21 cellular contexts compared by ENCODE assay signal in the genomic region with DNA sequence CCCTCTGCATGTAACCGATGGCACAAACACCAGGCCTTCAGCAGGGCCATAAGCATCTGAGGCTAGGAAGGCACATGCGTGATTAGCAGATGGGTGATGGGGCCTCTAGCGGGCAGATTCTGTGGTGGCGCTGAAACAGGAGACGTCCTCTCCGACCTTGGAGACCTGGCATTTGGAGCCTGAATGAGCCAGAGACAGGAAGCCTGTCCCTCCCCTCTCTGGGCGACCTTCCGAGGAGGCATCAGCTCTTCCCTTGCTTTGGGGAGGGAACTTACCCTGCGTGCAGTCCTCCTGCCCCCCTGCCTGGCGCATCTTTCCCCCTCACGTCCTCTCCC.
DNase-seq lines count a peak whose midpoint lies in the region; ATAC-seq, FAIRE-seq and TF ChIP-seq lines count a peak whose summit lies in the region.
"Had no signal": no experiment of that assay in that cellular context is flagged by ENCODE, and none has a peak within 500 bp of the region (broad histone marks: within the 10 kb centered on the region; RNA-seq: fewer than 3 reads in every experiment).

No MANE protein-coding gene starts in this region.

- H3K23me2 ChIP-seq in H9 (ENCODE audit: insufficient read length, low read depth, low read length, poor library complexity, severe bottlenecking) (no peaks in the 10 kb centered on the region), H1 (ENCODE audit: low read depth, low read length) (no peaks in the 10 kb centered on the region)

- CTCF ChIA-PET in H1 (lab: Charles Lee; ENCODE audit: partially characterized antibody), result interaction anchor here (0.9 to 11.3 kb wide), 4 partner anchors 9 to 164 kb away, joined by 3 to 107 read pairs (median 36); no protein-coding TSS in a partner anchor

- H3K56ac ChIP-seq in H9 (ENCODE audit: insufficient read length, low read depth, low read length) (no peak overlapping the region), H1 (replicated peaks; ENCODE audit: insufficient read length, low read depth, low read length) (no peak overlapping the region)

- no peak overlapping the region for H2BK12ac ChIP-seq in H9 (ENCODE audit: insufficient read length, low read depth, low read length)
- H2BK12ac ChIP-seq in H1 (ENCODE audit: low read depth, low read length), result no peak overlapping the region

- DNase-seq in natural killer cell treated with Interleukin-12 subunit alpha and Interleukin-12 subunit beta and Interleukin-15 and Interleukin-18, amount 100 ng/mL, for 72 hours (ENCODE audit: low spot score), result peak; percentile 38
- DNase-seq in natural killer cell (no peak), H9 (peak; percentile 26), H1 (ENCODE audit: low read depth in 1 of 2, low spot score in 2 of 2) (no peak), pons (ENCODE audit: low spot score) (peak; percentile 8), NCI-H1436 treated with DMSO at 0.1 percent for 48 hours (lab: John Stamatoyannopoulos, UW) (no peak), foreskin fibroblast (no peak)
- DNase-seq in central memory CD4-positive, alpha-beta T cell, result no peak
- DNase-seq: AML-193; Caco-2; CD4-positive, alpha-beta T cell; GOT3; HCEC 1CT; IMR-90; KBM-7 had no signal

- no peak overlapping the region for H2BK5ac ChIP-seq in H9 (ENCODE audit: insufficient read length, low read length)
- H2BK5ac ChIP-seq in H1 (ENCODE audit: low read depth, low read length), result no peak overlapping the region

- no peaks in the 10 kb centered on the region for H3K9me3 ChIP-seq in H9 (ENCODE audit: control insufficient read depth, low read depth, low read length)
- no peaks in the 10 kb centered on the region for H3K9me3 ChIP-seq in H1 (ENCODE audit: insufficient read depth in 2 of 2, low read depth in 1 of 2, low read length in 1 of 2)
- H3K9me3 ChIP-seq: A549, Caco-2 had no signal

- H3K14ac ChIP-seq in H9 (ENCODE audit: insufficient read depth, low read length) (no peak overlapping the region; the same call in 1 of the 2 replicates), H1 (ENCODE audit: insufficient read length) (no peak overlapping the region)

- H4K5ac ChIP-seq in H9 (ENCODE audit: insufficient read length, low read depth, low read length) (no peak overlapping the region), H1 (ENCODE audit: insufficient read length, low read depth, low read length) (no peak overlapping the region)

- no peak overlapping the region for H3K4me3 Mint-ChIP-seq in natural killer cell treated with Interleukin-12 subunit alpha and Interleukin-12 subunit beta and Interleukin-15 and Interleukin-18, amount 100 ng/mL, for 72 hours
- H3K4me3 Mint-ChIP-seq in natural killer cell, result no peak overlapping the region
- H3K4me3 Mint-ChIP-seq in H9, result no peak overlapping the region
- H3K4me3 Mint-ChIP-seq: CD4-positive, alpha-beta T cell had no signal

- H3K79me2 ChIP-seq in H9 (ENCODE audit: insufficient read depth, low read length) (no peaks in the 10 kb centered on the region), H1 (ENCODE audit: control insufficient read depth in 1 of 2, insufficient read depth in 2 of 2, low read length in 2 of 2) (no peaks in the 10 kb centered on the region)

- no peak overlapping the region for H3K9ac ChIP-seq in H9 (ENCODE audit: extremely low read depth, insufficient read length, low read length)
- no peak overlapping the region for H3K9ac ChIP-seq in H1 (replicated peaks in 1 of 4; ENCODE audit: extremely low read depth in 1 of 4, low read depth in 3 of 4, low read length in 3 of 4)

- no peaks in the 10 kb centered on the region for H3K4me1 Mint-ChIP-seq in natural killer cell treated with Interleukin-12 subunit alpha and Interleukin-12 subunit beta and Interleukin-15 and Interleukin-18, amount 100 ng/mL, for 72 hours (ENCODE audit: low read depth in 2 of 2)
- H3K4me1 Mint-ChIP-seq in natural killer cell (no peaks in the 10 kb centered on the region), H9 (peaks cover 23 to 40% of the 10 kb centered on the region in 2 experiments)

- ATAC-seq in natural killer cell treated with Interleukin-12 subunit alpha and Interleukin-12 subunit beta and Interleukin-15 and Interleukin-18, amount 100 ng/mL, for 72 hours, result peak in 1 of 2 donors; percentile 16
- no peak for ATAC-seq in natural killer cell
- ATAC-seq: A549 had no signal

- no CpG with 5 or more reads among the region's 11 CpGs for WGBS in H9 (ENCODE audit: extremely low coverage, insufficient read length, low lambda C conversion rate)
- WGBS in H1 (ENCODE audit: extremely low coverage in 1 of 2, insufficient coverage in 1 of 2, insufficient read length in 1 of 2, insufficient replicate concordance in 2 of 2, low coverage in 1 of 2, low lambda C conversion rate in 2 of 2, missing lambda C conversion rate in 1 of 2), 2 experiments, result 79% methylated on average over 5 of the region's 11 CpGs; no CpG with 5 or more reads in 1 of the 2 experiments

- H4K20me1 ChIP-seq in H9 (ENCODE audit: control insufficient read depth, insufficient read depth, insufficient read length), result no peaks in the 10 kb centered on the region
- H4K20me1 ChIP-seq in H1 (replicated peaks in 1 of 2; ENCODE audit: control insufficient read depth in 1 of 2, insufficient read depth in 2 of 2, low read length in 2 of 2), result no peaks in the 10 kb centered on the region

- H3K27ac ChIP-seq in H9 (ENCODE audit: insufficient read length, low read depth, low read length), result no peak overlapping the region
- H3K27ac ChIP-seq in H1 (ENCODE audit: low read depth, low read length), result no peak overlapping the region
- H3K27ac ChIP-seq: C4-2B had no signal

- no peak overlapping the region for H2AFZ ChIP-seq in H9 (ENCODE audit: low read length)
- H2AFZ ChIP-seq in H1 (ENCODE audit: low read length), result no peak overlapping the region

- no peaks in the 10 kb centered on the region for H3K79me1 ChIP-seq in H9 (ENCODE audit: insufficient read depth, low read depth, low read length, poor library complexity, severe bottlenecking)
- H3K79me1 ChIP-seq in H1 (ENCODE audit: low read depth, low read length), result no peaks in the 10 kb centered on the region

- H2BK15ac ChIP-seq in H9 (ENCODE audit: low read depth, low read length), result no peak overlapping the region
- H2BK15ac ChIP-seq in H1 (ENCODE audit: low read length), result no peak overlapping the region

- no peaks in the 10 kb centered on the region for H3K27me3 ChIP-seq in H9 (ENCODE audit: insufficient read depth, low read length)
- H3K27me3 ChIP-seq in H1 (replicated peaks in 1 of 4; ENCODE audit: control insufficient read depth in 3 of 4, extremely low read depth in 1 of 4, insufficient read depth in 3 of 4, low read length in 3 of 4), result no peaks in the 10 kb centered on the region

- H3K23ac ChIP-seq in H9 (ENCODE audit: insufficient read length, low read depth, low read length) (no peak overlapping the region), H1 (ENCODE audit: insufficient read length) (no peak overlapping the region)

- no peak overlapping the region for H3T11ph ChIP-seq in H9 (ENCODE audit: low read length)

- H4K91ac ChIP-seq in H9 (ENCODE audit: insufficient read length, low read depth, low read length), result no peak overlapping the region
- H4K91ac ChIP-seq in H1 (replicated peaks; ENCODE audit: insufficient read length, low read length), result no peak overlapping the region

- no peak overlapping the region for H3K4me2 ChIP-seq in H9 (ENCODE audit: insufficient read depth, insufficient read length, low read length)
- H3K4me2 ChIP-seq in H1 (ENCODE audit: insufficient read depth in 1 of 2, low read depth in 2 of 2, low read length in 2 of 2), result no peak overlapping the region
- H3K4me2 ChIP-seq: A549 had no signal

- TF ChIP-seq CTCF in natural killer cell (IDR thresholded peaks at IDR 0.05) (no peak), H9 (conservative IDR thresholded peaks at IDR 0.05) (no peak), H1 (IDR thresholded peaks at IDR 0.05; ENCODE audit: control extremely low read depth in 1 of 3, insufficient read depth in 1 of 3, low read depth in 1 of 3, low read length in 3 of 3) (no peak), foreskin fibroblast (IDR thresholded peaks at IDR 0.05; ENCODE audit: low read depth, low read length) (no peak)

- H3K27ac Mint-ChIP-seq in natural killer cell treated with Interleukin-12 subunit alpha and Interleukin-12 subunit beta and Interleukin-15 and Interleukin-18, amount 100 ng/mL, for 72 hours, result no peak overlapping the region
- no peak overlapping the region for H3K27ac Mint-ChIP-seq in natural killer cell
- H3K27ac Mint-ChIP-seq in H9, result no peak overlapping the region
- H3K27ac Mint-ChIP-seq: CD4-positive, alpha-beta T cell had no signal

- intact Hi-C loops in natural killer cell (cut with micrococcal nuclease), result no loop called here

- H2AK5ac ChIP-seq in H9 (ENCODE audit: insufficient read length, low read length), result no peak overlapping the region
- H2AK5ac ChIP-seq in H1 (ENCODE audit: low read depth, low read length), result no peak overlapping the region

- peaks cover 4 to 13% of the 10 kb centered on the region in 2 donors for H3K27me3 Mint-ChIP-seq in natural killer cell treated with Interleukin-12 subunit alpha and Interleukin-12 subunit beta and Interleukin-15 and Interleukin-18, amount 100 ng/mL, for 72 hours
- H3K27me3 Mint-ChIP-seq in natural killer cell (ENCODE audit: low read depth in 2 of 2) (peaks cover 5 to 6% of the 10 kb centered on the region in 2 donors), H9 (ENCODE audit: low read depth) (peaks cover 3% of the 10 kb centered on the region; the same call in 1 of the 2 replicates)

- H3K36me3 Mint-ChIP-seq in natural killer cell treated with Interleukin-12 subunit alpha and Interleukin-12 subunit beta and Interleukin-15 and Interleukin-18, amount 100 ng/mL, for 72 hours, result no peaks in the 10 kb centered on the region
- no peaks in the 10 kb centered on the region for H3K36me3 Mint-ChIP-seq in natural killer cell
- no peaks in the 10 kb centered on the region for H3K36me3 Mint-ChIP-seq in H9 (ENCODE audit: insufficient read depth in 1 of 3, low read depth in 3 of 3)

- no peaks in the 10 kb centered on the region for H3K4me1 ChIP-seq in H9 (ENCODE audit: insufficient read depth, low read length)
- peaks cover 0 to 11% (median 5%) of the 10 kb centered on the region in 4 experiments; a peak in 5 of 7 replicates for H3K4me1 ChIP-seq in H1 (replicated peaks in 1 of 4; ENCODE audit: control insufficient read depth in 3 of 4, insufficient read depth in 4 of 4, low read length in 3 of 4)
- H3K4me1 ChIP-seq: Caco-2 had no signal

- H3K9me3 Mint-ChIP-seq in natural killer cell treated with Interleukin-12 subunit alpha and Interleukin-12 subunit beta and Interleukin-15 and Interleukin-18, amount 100 ng/mL, for 72 hours, result no peaks in the 10 kb centered on the region
- H3K9me3 Mint-ChIP-seq in natural killer cell (no peaks in the 10 kb centered on the region), H9 (peaks cover 0 to 3% of the 10 kb centered on the region in 2 experiments; a peak in 2 of 5 replicates)
- H3K9me3 Mint-ChIP-seq: CD4-positive, alpha-beta T cell had no signal

- no peak for TF ChIP-seq POLR2A in H1 (IDR thresholded peaks at IDR 0.05; ENCODE audit: control extremely low read depth in 1 of 2, low read depth in 2 of 2, low read length in 2 of 2)

- no peak for TF ChIP-seq RAD21 in H1 (IDR thresholded peaks at IDR 0.05 in 1 of 2, conservative IDR thresholded peaks at IDR 0.05 in 1 of 2; ENCODE audit: low read depth in 2 of 2, low read length in 2 of 2)

- no peak for TF ChIP-seq EP300 in H1 (IDR thresholded peaks at IDR 0.05; ENCODE audit: borderline replicate concordance in 1 of 2, low read depth in 2 of 2, low read length in 2 of 2)

- no peaks in the 10 kb centered on the region for H3K36me3 ChIP-seq in H1 (ENCODE audit: control insufficient read depth in 2 of 4, insufficient read depth in 4 of 4, low read length in 3 of 4)

- no peak for FAIRE-seq in H1 (lab: Jason Lieb, UNC)
- FAIRE-seq: A549, D721Med, G401.6, GM12891, HTR-8/SVneo had no signal

- H3K4me3 ChIP-seq in H1 (ENCODE audit: extremely low read depth in 1 of 4, insufficient read depth in 2 of 4, low read depth in 3 of 4, low read length in 4 of 4) (no peak overlapping the region), foreskin fibroblast (ENCODE audit: low read depth in 1 of 2, low read length in 2 of 2) (no peak overlapping the region)
- H3K4me3 ChIP-seq: A549 had no signal

- no peak overlapping the region for H3K4ac ChIP-seq in H9 (ENCODE audit: low read depth, low read length)
- no peak overlapping the region for H3K4ac ChIP-seq in H1 (replicated peaks; ENCODE audit: insufficient read length, low read depth, low read length)

- H2BK20ac ChIP-seq in H9 (ENCODE audit: low read depth, low read length, poor library complexity, severe bottlenecking), result no peak overlapping the region
- H2BK20ac ChIP-seq in H1 (ENCODE audit: low read length), result no peak overlapping the region

- H4K8ac ChIP-seq in H9 (replicated peaks; ENCODE audit: insufficient read length, low read depth, low read length), result no peak overlapping the region
- H4K8ac ChIP-seq in H1 (ENCODE audit: extremely low read depth, insufficient read depth, low read length), result no peak overlapping the region

- H3K18ac ChIP-seq in H9 (ENCODE audit: insufficient read length, low read depth, low read length) (no peak overlapping the region), H1 (ENCODE audit: extremely low read depth, low read length) (peak overlapping the region; percentile 48; the same call in 1 of the 2 replicates)

- POLR2A ChIA-PET in H1 (lab: Charles Lee; ENCODE audit: partially characterized antibody), result no interaction called here

- H2BK120ac ChIP-seq in H9 (ENCODE audit: low read depth, low read length, poor library complexity, severe bottlenecking) (no peak overlapping the region), H1 (replicated peaks; ENCODE audit: low read depth, low read length) (no peak overlapping the region)

Comparison
In these comparisons a context has a peak if more than half of its experiments do, and no peak if none do; other contexts are left out.
1. DNase-seq: peak in natural killer cell treated with Interleukin-12 subunit alpha and Interleukin-12 subunit beta and Interleukin-15 and Interleukin-18, amount 100 ng/mL, for 72 hours (single experiment), H9 (single experiment) and pons (single experiment); none in natural killer cell (single experiment), H1 (0 of 2), central memory CD4-positive, alpha-beta T cell (single experiment), NCI-H1436 treated with DMSO at 0.1 percent for 48 hours (single experiment) and foreskin fibroblast (0 of 2).